ENCODE assay signal across 22 cellular contexts in genomic region chr11:117122546-117122945, GRCh38.
"Had no signal": no experiment of that assay in that cellular context is flagged by ENCODE, and none has a peak within 500 bp of the region (broad histone marks: within the 10 kb centered on the region; RNA-seq: fewer than 3 reads in every experiment).

No MANE protein-coding gene starts in this region.

- H3K4me1 Mint-ChIP-seq: endodermal cell, naive B cell had no signal

- H3K4me1 ChIP-seq: colonic mucosa, esophagus squamous epithelium, gastrocnemius medialis, left lung, lower lobe of right lung had no signal

- H3K27ac Mint-ChIP-seq: dendritic cell treated with granulocyte-macrophage colony-stimulating factor and Interleukin-4, amounts not matched to agents 40 ng/mL and 50 ng/mL, for 4 days; endodermal cell had no signal

- H3K9me3 ChIP-seq: colonic mucosa, esophagus squamous epithelium, gastrocnemius medialis, heart right ventricle, left lung, lower lobe of right lung had no signal

- H3K27ac ChIP-seq: colonic mucosa, epithelial cell of prostate, esophagus squamous epithelium, gastrocnemius medialis, heart right ventricle, left lung, lower lobe of right lung had no signal

- H3K4me3 ChIP-seq: colonic mucosa, esophagus squamous epithelium, gastrocnemius medialis, heart right ventricle, left lung, lower lobe of right lung had no signal

- H3K4me3 Mint-ChIP-seq: dendritic cell treated with granulocyte-macrophage colony-stimulating factor and Interleukin-4, amounts not matched to agents 40 ng/mL and 50 ng/mL, for 4 days; effector memory CD8-positive, alpha-beta T cell; endodermal cell; naive B cell had no signal

- H3K36me3 Mint-ChIP-seq: naive B cell had no signal

- H3K36me3 ChIP-seq: colonic mucosa, esophagus squamous epithelium, gastrocnemius medialis, heart right ventricle, left lung, lower lobe of right lung had no signal

- ATAC-seq: effector memory CD8-positive, alpha-beta T cell; esophagus mucosa; gastrocnemius medialis; left cardiac atrium; left lung; left ventricle myocardium superior; lower lobe of right lung had no signal

- DNase-seq: colonic mucosa; cortex of kidney; effector CD8-positive, alpha-beta T cell; effector memory CD8-positive, alpha-beta T cell; endodermal cell; erythroblast; esophagus squamous epithelium; foreskin fibroblast; foreskin melanocyte; gastrocnemius medialis; glutamatergic neuron; heart right ventricle; left cardiac atrium; left lung; left ventricle myocardium superior; lower lobe of right lung; mesendoderm; midbrain; naive B cell had no signal

- H3K9me3 Mint-ChIP-seq: dendritic cell treated with granulocyte-macrophage colony-stimulating factor and Interleukin-4, amounts not matched to agents 40 ng/mL and 50 ng/mL, for 4 days; effector memory CD8-positive, alpha-beta T cell; endodermal cell; naive B cell had no signal

- H3K27me3 ChIP-seq: colonic mucosa, gastrocnemius medialis, heart right ventricle, left lung had no signal
